In the genomic region with DNA sequence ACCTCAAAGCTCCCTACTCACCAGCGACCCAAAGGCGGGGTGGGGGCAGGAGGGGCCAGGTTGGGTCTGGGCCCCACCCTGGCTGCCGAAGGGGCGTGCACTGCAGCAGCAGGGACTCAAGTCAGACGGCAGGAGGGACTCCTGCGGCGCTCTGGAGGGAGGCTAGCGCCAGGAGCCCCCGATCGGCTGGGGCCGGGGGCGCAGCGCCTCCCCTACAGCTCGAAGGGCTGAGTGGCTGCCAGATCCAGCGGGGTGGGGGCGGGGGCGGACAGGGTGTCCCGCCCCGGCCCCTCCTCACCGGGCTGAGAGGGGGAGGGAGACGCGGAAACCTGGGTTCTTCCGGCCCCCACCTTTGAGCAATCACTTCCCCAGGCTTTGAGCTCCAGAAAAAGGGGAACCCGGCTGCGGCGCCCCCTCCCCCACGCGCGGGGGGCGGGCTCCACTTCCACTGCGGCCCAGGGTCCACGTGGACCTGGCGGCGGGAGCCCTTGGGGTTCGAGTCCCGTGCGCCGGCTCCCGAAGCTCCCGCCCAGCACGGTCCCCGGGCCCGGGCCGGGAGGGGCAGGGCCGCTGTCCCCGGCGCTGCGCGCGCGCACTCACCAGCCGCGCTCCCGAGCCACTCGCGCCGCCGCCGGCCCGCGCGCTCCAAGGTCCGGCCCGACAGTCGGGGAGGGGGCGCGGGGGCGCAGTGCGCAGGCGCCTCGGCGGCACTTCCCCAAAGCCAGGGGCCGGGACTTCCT, we compare ENCODE assay signal across 8 cellular contexts. TPM values are rescaled to one million over a fixed set of nuclear protein-coding genes. Genes with fewer than 3 reads are reported as not detected.
DNase-seq lines count a peak whose midpoint lies in the region; ATAC-seq and TF ChIP-seq lines count a peak whose summit lies in the region.

A gene with protein sequence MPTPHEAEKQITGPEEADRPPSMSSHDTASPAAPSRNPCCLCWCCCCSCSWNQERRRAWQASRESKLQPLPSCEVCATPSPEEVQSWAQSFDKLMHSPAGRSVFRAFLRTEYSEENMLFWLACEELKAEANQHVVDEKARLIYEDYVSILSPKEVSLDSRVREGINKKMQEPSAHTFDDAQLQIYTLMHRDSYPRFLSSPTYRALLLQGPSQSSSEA (minus strand): TSS at position 246 of the 740 bp plus-strand sequence. CDS start 2,632 bp downstream, outside the sequence.

- H3K9me3 ChIP-seq in OCI-LY7 (ENCODE audit: low read length), result no peaks in the 10 kb centered on the region

- TF ChIP-seq CTCF in OCI-LY7 (conservative IDR thresholded peaks at IDR 0.05; ENCODE audit: low read length), result peak; percentile 23; the same call in 1 of the 2 replicates

- H2AFZ ChIP-seq in OCI-LY7 (ENCODE audit: low read length), result peak within 1 kb of the TSS; percentile 33; the same call in 1 of the 2 replicates

- H3K4me1 ChIP-seq in OCI-LY7 (ENCODE audit: insufficient read depth, low read length, poor library complexity, severe bottlenecking), result peaks cover 44% of the 10 kb centered on the region

- POLR2A ChIA-PET in OCI-LY7 (lab: Charles Lee), result interaction anchor here (0.6 to 1.2 kb wide), 4 partner anchors 10 to 36 kb away, joined by 3 to 5 read pairs (median 5); no protein-coding TSS in a partner anchor

- ATAC-seq in GM18498 (IDR thresholded peaks at IDR 0.05; ENCODE audit: unreplicated experiment), result peak; percentile 55
- ATAC-seq in HG03139 (IDR thresholded peaks at IDR 0.05; ENCODE audit: unreplicated experiment), result peak; percentile 34

- no TSS peak for BruUV-seq in OCI-LY7 (replicated peaks; lab: Mats Ljungman, UMichigan)

- CTCF ChIA-PET in OCI-LY7 (lab: Charles Lee; ENCODE audit: unreplicated experiment), result interaction anchor here (1.2 kb wide), 1 partner anchor 20 kb away, joined by 7 read pairs; no protein-coding TSS in a partner anchor

- peaks cover 15% of the 10 kb centered on the region; the same call in 1 of the 2 replicates for H3K36me3 ChIP-seq in OCI-LY7 (ENCODE audit: insufficient read depth, low read length)

- peak within 1 kb of the TSS; percentile 97 for H3K27ac ChIP-seq in OCI-LY7 (ENCODE audit: low read depth, low read length, poor library complexity, severe bottlenecking)

- peak; percentile 91 for DNase-seq in 8988T
- DNase-seq in OCI-LY7 (ENCODE audit: low spot score), result peak; percentile 87
- DNase-seq in activated T-cell treated with anti-CD3 and anti-CD28 coated beads, Interleukin-2, amount 50 U/mL, for 1 hour, result peak; percentile 73
- peak; percentile 65 to 68 for DNase-seq in erythroblast (lab: John Stamatoyannopoulos, UW)
- DNase-seq in mucosa of gallbladder (ENCODE audit: low spot score), result peak; percentile 75
- peak; percentile 61 for DNase-seq in stimulated activated naive CD4-positive, alpha-beta T cell treated with Interleukin-2 at 50 U/mL for 16 hours (lab: John Stamatoyannopoulos, UW)

- no peaks in the 10 kb centered on the region for H3K9me2 ChIP-seq in OCI-LY7 (ENCODE audit: insufficient read depth, low read length)

- no peaks in the 10 kb centered on the region for H4K20me1 ChIP-seq in OCI-LY7 (ENCODE audit: insufficient read depth, low read length)

- peaks cover 13% of the 10 kb centered on the region; the same call in 1 of the 2 replicates for H3K79me2 ChIP-seq in OCI-LY7 (ENCODE audit: insufficient read depth, low read depth, low read length)

- peak within 1 kb of the TSS; percentile 94 for H3K4me3 ChIP-seq in OCI-LY7 (ENCODE audit: low read depth, low read length, poor library complexity, severe bottlenecking)

- no peak for TF ChIP-seq POLR2A in erythroblast (IDR thresholded peaks at IDR 0.05; ENCODE audit: low read length)

- peak within 1 kb of the TSS; percentile 90 for H3K4me2 ChIP-seq in OCI-LY7 (ENCODE audit: low read length)

- intact Hi-C loops in OCI-LY7 (cut with micrococcal nuclease; ENCODE audit: unreplicated experiment), result loop anchor here (2.0 to 5.0 kb wide), 4 partner anchors 17 to 452 kb away; a partner anchor contains a TSS

RNA-seq across cellular contexts. Expression of the gene that starts here (rescaled TPM):
- 85.5 and 106 TPM in 2 replicates for total RNA-seq in OCI-LY7 (2014; rRNA removed; shearing (Covaris generic))
- 63.5 and 69.4 TPM in 2 replicates for total RNA-seq in OCI-LY7 (2022)
- total RNA-seq in mucosa of gallbladder, result 18.2 TPM

Comparison
In these comparisons a context has a peak if more than half of its experiments do, and no peak if none do; other contexts are left out.
1. Peak in every context shown above with its lines: DNase-seq, ATAC-seq, H3K4me3 ChIP-seq and H3K27ac ChIP-seq.